Comparison of ENCODE assay signal across 19 cellular contexts in genomic region chr12:49338830-49339463, GRCh38. TPM values are rescaled to one million over a fixed set of nuclear protein-coding genes. Genes with fewer than 3 reads are reported as not detected.
"Had no signal": no experiment of that assay in that cellular context is flagged by ENCODE, and none has a peak within 500 bp of the region (broad histone marks: within the 10 kb centered on the region; RNA-seq: fewer than 3 reads in every experiment).

No MANE protein-coding gene starts in this region.

- H3K4me3 Mint-ChIP-seq: central memory CD8-positive, alpha-beta T cell had no signal

- ATAC-seq: gastroesophageal sphincter; left cardiac atrium; naive thymus-derived CD8-positive, alpha-beta T cell had no signal

- H3K27ac ChIP-seq: body of pancreas, gastroesophageal sphincter, right atrium auricular region, tibial nerve had no signal

- H3K36me3 Mint-ChIP-seq: immature natural killer cell; naive thymus-derived CD8-positive, alpha-beta T cell had no signal

- DNase-seq: activated effector memory CD4-positive, alpha-beta T cell treated with Interleukin-2 at 50 U/mL for 16 hours; activated T-cell treated with anti-CD3 and anti-CD28 coated beads, Interleukin-2, amount 50 U/mL, for 1 hour; amniotic stem cell; effector memory CD4-positive, alpha-beta T cell; immature natural killer cell; left cardiac atrium; naive thymus-derived CD8-positive, alpha-beta T cell; T-helper 2 cell had no signal

- H3K9me3 Mint-ChIP-seq: activated naive CD4-positive, alpha-beta T cell treated with anti-CD3 and anti-CD28 coated beads, Interleukin-2, amount 50 U/mL, for 24 hours; central memory CD8-positive, alpha-beta T cell; immature natural killer cell had no signal

- H3K4me3 ChIP-seq: body of pancreas, gastroesophageal sphincter, right atrium auricular region, smooth muscle cell, tibial nerve had no signal

- H3K9me3 ChIP-seq: body of pancreas, gastroesophageal sphincter, right atrium auricular region, tibial nerve had no signal

- H3K27ac Mint-ChIP-seq: activated naive CD4-positive, alpha-beta T cell treated with anti-CD3 and anti-CD28 coated beads, Interleukin-2, amount 50 U/mL, for 24 hours; immature natural killer cell had no signal

- H3K4me2 ChIP-seq: smooth muscle cell had no signal

- H3K36me3 ChIP-seq: gastroesophageal sphincter, right atrium auricular region, tibial nerve had no signal

RNA-seq across cellular contexts. Expression of gene C1QL4, which starts 2.0 kb away (rescaled TPM):
- total RNA-seq: body of pancreas; epithelial cell of proximal tubule; gastroesophageal sphincter; left cardiac atrium; lung microvascular endothelial cell; naive thymus-derived CD8-positive, alpha-beta T cell; right atrium auricular region; smooth muscle cell; subcutaneous adipose tissue; tibial nerve had no signal
- polyA plus RNA-seq: immature natural killer cell; naive thymus-derived CD8-positive, alpha-beta T cell had no signal

RNA-seq across cellular contexts. Expression of gene DNAJC22, which starts 7.7 kb away (rescaled TPM):
- total RNA-seq: mononuclear cell; naive thymus-derived CD8-positive, alpha-beta T cell; tibial nerve had no signal
- polyA plus RNA-seq: immature natural killer cell; naive thymus-derived CD8-positive, alpha-beta T cell had no signal

RNA-seq across cellular contexts. Expression of gene TROAP, which starts 15.9 kb away (rescaled TPM):
- total RNA-seq: body of pancreas had no signal

RNA-seq across cellular contexts. Expression of gene PRPH, which starts 44.0 kb away (rescaled TPM):
- total RNA-seq: epithelial cell of proximal tubule; lung microvascular endothelial cell; mononuclear cell; naive thymus-derived CD8-positive, alpha-beta T cell; smooth muscle cell had no signal
- polyA plus RNA-seq: immature natural killer cell; naive thymus-derived CD8-positive, alpha-beta T cell; smooth muscle cell had no signal
